18 cellular contexts compared by ENCODE assay signal in the genomic region with DNA sequence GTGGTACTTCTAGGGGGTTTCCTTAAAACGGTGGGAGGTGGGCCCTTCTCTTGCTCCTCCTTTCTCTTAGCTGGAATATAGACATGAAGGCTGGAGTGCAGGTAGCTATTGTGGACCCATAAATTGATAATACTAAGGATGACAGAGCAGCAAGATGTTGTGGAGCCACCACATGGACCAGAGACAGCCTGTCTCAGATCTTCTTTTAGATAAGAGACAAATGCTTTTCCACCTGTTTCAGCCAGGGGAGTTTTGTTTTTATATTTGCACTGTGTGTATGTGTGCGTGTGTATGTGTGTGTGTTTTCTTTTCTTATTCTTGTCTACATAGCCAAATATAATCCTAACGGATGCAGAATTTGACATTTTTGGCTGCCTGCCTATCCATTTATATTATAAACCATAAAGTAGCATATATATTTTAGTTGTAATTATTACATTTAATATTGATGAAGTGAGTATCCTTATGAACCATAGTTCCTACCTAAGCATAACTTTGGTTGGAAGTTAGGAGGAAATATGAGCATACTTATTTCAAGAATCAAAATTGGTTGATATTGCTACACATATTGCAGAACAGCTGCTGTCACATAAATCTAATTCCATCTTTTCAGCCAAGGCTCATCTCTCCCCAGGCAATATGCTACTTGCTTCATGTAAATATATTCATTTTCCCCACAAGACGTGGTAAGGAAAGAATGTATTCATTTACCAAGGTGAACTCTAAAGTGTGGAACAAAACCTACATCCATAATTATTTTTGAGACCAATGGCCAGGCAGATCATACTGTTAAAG.
"Had no signal": no experiment of that assay in that cellular context is flagged by ENCODE, and none has a peak within 500 bp of the region (broad histone marks: within the 10 kb centered on the region; RNA-seq: fewer than 3 reads in every experiment).

No MANE protein-coding gene starts in this region.

- H3K36me3 Mint-ChIP-seq: activated naive CD4-positive, alpha-beta T cell treated with anti-CD3 and anti-CD28 coated beads, Interleukin-2, amount 50 U/mL, for 24 hours had no signal

- H3K4me3 Mint-ChIP-seq: activated naive CD4-positive, alpha-beta T cell treated with anti-CD3 and anti-CD28 coated beads, Interleukin-2, amount 50 U/mL, for 24 hours; activated T-cell treated with anti-CD3 and anti-CD28 coated beads, Interleukin-2, amount 50 U/mL, for 72 hours; central memory CD8-positive, alpha-beta T cell; nephron progenitor cell had no signal

- FAIRE-seq: frontal cortex had no signal

- H3K27ac Mint-ChIP-seq: activated naive CD4-positive, alpha-beta T cell treated with anti-CD3 and anti-CD28 coated beads, Interleukin-2, amount 50 U/mL, for 24 hours; activated T-cell treated with anti-CD3 and anti-CD28 coated beads, Interleukin-2, amount 50 U/mL, for 72 hours; nephron progenitor cell had no signal

- DNase-seq: activated CD4-positive, alpha-beta T cell treated with anti-CD3 and anti-CD28 coated beads for 1 hour; activated CD8-positive, alpha-beta memory T cell treated with anti-CD3 and anti-CD28 coated beads for 24 hours; activated effector memory CD4-positive, alpha-beta T cell treated with anti-CD3 and anti-CD28 coated beads, Interleukin-2, amount 50 U/mL, for 16 hours; activated T-cell treated with anti-CD3 and anti-CD28 coated beads, Interleukin-2, amount 50 U/mL, for 72 hours; colonic mucosa; hypothalamus; islet precursor cell; left colon; lower lobe of right lung; nephron progenitor cell; nucleus accumbens; stimulated activated CD8-positive, alpha-beta memory T cell treated with anti-CD3 and anti-CD28 coated beads, Interleukin-4, amount 100 ng/mL, for 48 hours; stimulated activated naive CD4-positive, alpha-beta T cell; WERI-Rb-1 had no signal

- H3K9me3 Mint-ChIP-seq: activated naive CD4-positive, alpha-beta T cell treated with anti-CD3 and anti-CD28 coated beads, Interleukin-2, amount 50 U/mL, for 24 hours; central memory CD8-positive, alpha-beta T cell had no signal

- ATAC-seq: activated T-cell treated with anti-CD3 and anti-CD28 coated beads, Interleukin-2, amount 50 U/mL, for 72 hours; left colon; lower lobe of right lung had no signal

- H3K4me1 Mint-ChIP-seq: central memory CD8-positive, alpha-beta T cell had no signal

- H3K27ac ChIP-seq: ascending aorta, colonic mucosa, lower lobe of right lung, WERI-Rb-1 had no signal

- H3K27me3 Mint-ChIP-seq: activated naive CD4-positive, alpha-beta T cell treated with anti-CD3 and anti-CD28 coated beads, Interleukin-2, amount 50 U/mL, for 24 hours; central memory CD8-positive, alpha-beta T cell had no signal
